Comparison of ENCODE assay signal across 8 cellular contexts in genomic region chr7:100867040-100867795, GRCh38. TPM values are rescaled to one million over a fixed set of nuclear protein-coding genes. Genes with fewer than 3 reads are reported as not detected.
DNase-seq lines count a peak whose midpoint lies in the region; ATAC-seq and TF ChIP-seq lines count a peak whose summit lies in the region.

A gene with protein sequence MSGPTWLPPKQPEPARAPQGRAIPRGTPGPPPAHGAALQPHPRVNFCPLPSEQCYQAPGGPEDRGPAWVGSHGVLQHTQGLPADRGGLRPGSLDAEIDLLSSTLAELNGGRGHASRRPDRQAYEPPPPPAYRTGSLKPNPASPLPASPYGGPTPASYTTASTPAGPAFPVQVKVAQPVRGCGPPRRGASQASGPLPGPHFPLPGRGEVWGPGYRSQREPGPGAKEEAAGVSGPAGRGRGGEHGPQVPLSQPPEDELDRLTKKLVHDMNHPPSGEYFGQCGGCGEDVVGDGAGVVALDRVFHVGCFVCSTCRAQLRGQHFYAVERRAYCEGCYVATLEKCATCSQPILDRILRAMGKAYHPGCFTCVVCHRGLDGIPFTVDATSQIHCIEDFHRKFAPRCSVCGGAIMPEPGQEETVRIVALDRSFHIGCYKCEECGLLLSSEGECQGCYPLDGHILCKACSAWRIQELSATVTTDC (plus strand): TSS chr7:100867387. CDS start chr7:100867498, 111 bp downstream.

- H3K4me1 ChIP-seq in skeletal muscle satellite cell (ENCODE audit: control insufficient read depth, insufficient read depth, low read length), result peaks cover 36% of the 10 kb centered on the region

- H3K9me3 ChIP-seq in skeletal muscle satellite cell (replicated peaks; ENCODE audit: low read length), result no peaks in the 10 kb centered on the region

- DNase-seq in G401 (ENCODE audit: low spot score) (peak; percentile 65), T-helper 22 cell (ENCODE audit: low read depth) (peak; percentile 27), cardiac fibroblast (ENCODE audit: low read depth in 2 of 2) (peak; percentile 93 to 95), iPS-NIHi7 (ENCODE audit: extremely low spot score) (peak; percentile 93), NCI-H510A (lab: John Stamatoyannopoulos, UW) (no peak)

- in situ Hi-C loops in G401 (cut with HindIII; ENCODE audit: low sequenced_read_pairs), result no loop called here

- peak within 1 kb of the TSS; percentile 100 for H3K9ac ChIP-seq in skeletal muscle satellite cell (ENCODE audit: low read depth, low read length)

- H3K36me3 ChIP-seq in skeletal muscle satellite cell (ENCODE audit: insufficient read depth, low read length), result peaks cover 31% of the 10 kb centered on the region

- peak; percentile 65 for ATAC-seq in HG03354 (IDR thresholded peaks at IDR 0.05; ENCODE audit: poor library complexity, severe bottlenecking, unreplicated experiment)
- no peak for ATAC-seq in GM21381 (IDR thresholded peaks at IDR 0.05; ENCODE audit: unreplicated experiment)

- H3K27me3 ChIP-seq in skeletal muscle satellite cell (ENCODE audit: control insufficient read depth, insufficient read depth, low read length), result no peaks in the 10 kb centered on the region

- no peak for TF ChIP-seq CTCF in cardiac fibroblast (IDR thresholded peaks at IDR 0.05; ENCODE audit: low read depth, low read length)

- H3K4me3 ChIP-seq in cardiac fibroblast (replicated peaks in 1 of 2; ENCODE audit: low read depth in 2 of 2, low read length in 2 of 2) (peak within 1 kb of the TSS; percentile 96 to 97), skeletal muscle satellite cell (ENCODE audit: low read length) (peak within 1 kb of the TSS; percentile 100)

- peak within 1 kb of the TSS; percentile 96 for H3K4me2 ChIP-seq in skeletal muscle satellite cell (ENCODE audit: low read length)

RNA-seq across cellular contexts. Expression of the gene that starts here (rescaled TPM):
- 360 and 395 TPM in 2 replicates for total RNA-seq in G401 (2014; rRNA removed; shearing (Covaris generic))
- 76.2 and 107 TPM in 2 replicates for total RNA-seq in skeletal muscle satellite cell (2012; rRNA removed)
